ENCODE assay signal across 8 cellular contexts in the genomic region with DNA sequence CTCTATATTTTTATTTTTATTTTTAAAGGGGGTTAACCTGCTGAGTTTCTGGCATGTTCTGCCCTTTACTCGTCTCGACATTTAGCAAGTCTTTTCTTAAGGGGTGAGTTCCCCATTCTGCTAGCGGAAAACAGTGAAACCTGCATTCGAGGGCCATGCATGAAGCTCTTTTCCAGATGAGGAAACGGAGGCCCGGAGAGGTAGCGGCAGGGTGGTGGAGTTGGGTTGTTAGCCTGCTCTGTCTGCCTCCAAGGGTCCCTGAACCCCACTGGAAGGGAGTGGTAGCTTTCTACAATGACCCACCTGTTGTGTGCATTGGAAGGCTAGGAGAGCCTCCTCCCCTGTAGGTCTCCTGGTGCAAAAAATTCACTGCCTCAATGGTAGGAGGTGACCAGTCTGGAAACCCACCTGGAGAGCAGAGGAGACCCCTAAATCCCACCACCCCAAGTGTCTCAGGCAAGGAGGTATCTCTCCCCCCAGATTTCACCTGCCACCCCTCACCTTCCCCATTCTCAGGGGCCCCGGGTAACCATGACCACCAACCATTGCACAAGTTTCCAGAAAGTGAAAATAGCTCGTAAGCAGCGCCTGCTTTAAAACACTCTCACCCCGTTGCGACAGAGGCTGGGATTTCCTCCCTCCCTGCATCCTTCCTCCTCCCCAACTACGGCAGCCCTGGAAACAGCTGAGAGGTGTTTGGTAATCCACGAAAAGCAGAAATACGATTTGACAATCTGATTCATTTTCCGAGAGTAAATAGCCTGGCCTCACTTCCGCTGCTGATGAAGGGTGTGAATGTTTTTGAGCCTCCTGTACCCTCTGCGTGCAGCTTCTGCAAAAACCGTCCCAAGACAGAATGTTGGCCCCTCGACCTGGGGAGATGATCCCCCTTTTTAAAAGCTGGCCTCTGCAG. TPM values are rescaled to one million over a fixed set of nuclear protein-coding genes. Genes with fewer than 3 reads are reported as not detected.
DNase-seq lines count a peak whose midpoint lies in the region; ATAC-seq, FAIRE-seq and TF ChIP-seq lines count a peak whose summit lies in the region.

No MANE protein-coding gene starts in this region.

- H3K4me3 Mint-ChIP-seq in stimulated activated effector memory CD8-positive, alpha-beta T cell treated with anti-CD3 and anti-CD28 coated beads, Interleukin-12 subunit alpha, Interleukin-12 subunit beta, amount 100 ng/mL, for 72 hours: peak overlapping the region; percentile 78

- DNase-seq in GM03348 (ENCODE audit: low spot score) (peak; percentile 64), RWPE1 (ENCODE audit: low spot score) (peak; percentile 55), amygdala (lab: John Stamatoyannopoulos, UW) (peak in 36 of 56 donors; percentile 6 to 73 (median 21)), kidney (peak; percentile 86), COLO829 (ENCODE audit: low spot score) (no peak)
- DNase-seq in stimulated activated effector memory CD8-positive, alpha-beta T cell treated with anti-CD3 and anti-CD28 coated beads, Interleukin-12 subunit alpha, Interleukin-12 subunit beta, amount 100 ng/mL, for 72 hours (ENCODE audit: low spot score in 2 of 2): peak in 1 of 2 donors; percentile 69

- H3K9me3 ChIP-seq in kidney (ENCODE audit: control insufficient read depth in 1 of 2, low read length in 2 of 2): no peaks in the 10 kb centered on the region

- H3K36me3 Mint-ChIP-seq in stimulated activated effector memory CD8-positive, alpha-beta T cell treated with anti-CD3 and anti-CD28 coated beads, Interleukin-12 subunit alpha, Interleukin-12 subunit beta, amount 100 ng/mL, for 72 hours: peaks cover 32% of the 10 kb centered on the region

- H3K27ac ChIP-seq in RWPE1 (peak overlapping the region; percentile 41), kidney (ENCODE audit: low read depth in 2 of 2, low read length in 2 of 2) (peak overlapping the region; percentile 84 to 89)

- H3K4me3 ChIP-seq in kidney (ENCODE audit: low read length in 2 of 2): peak overlapping the region; percentile 68 to 69

- intact Hi-C loops in kidney (cut with DNase I): no loop called here

- H3K4me1 Mint-ChIP-seq in stimulated activated effector memory CD8-positive, alpha-beta T cell treated with anti-CD3 and anti-CD28 coated beads, Interleukin-12 subunit alpha, Interleukin-12 subunit beta, amount 100 ng/mL, for 72 hours: peaks cover 59% of the 10 kb centered on the region

- POLR2A ChIA-PET in RWPE1 (lab: Yijun Ruan, JAX; ENCODE audit: low non-redundant PET): no interaction called here

- H3K9me3 Mint-ChIP-seq in stimulated activated effector memory CD8-positive, alpha-beta T cell treated with anti-CD3 and anti-CD28 coated beads, Interleukin-12 subunit alpha, Interleukin-12 subunit beta, amount 100 ng/mL, for 72 hours: no peaks in the 10 kb centered on the region

- H3K27ac Mint-ChIP-seq in stimulated activated effector memory CD8-positive, alpha-beta T cell treated with anti-CD3 and anti-CD28 coated beads, Interleukin-12 subunit alpha, Interleukin-12 subunit beta, amount 100 ng/mL, for 72 hours: peak overlapping the region; percentile 15

- H3K9ac ChIP-seq in kidney (ENCODE audit: low read length in 2 of 2): peak overlapping the region; percentile 60 to 66

- H3K36me3 ChIP-seq in kidney (ENCODE audit: control insufficient read depth in 1 of 2, insufficient read depth in 2 of 2, low read length in 2 of 2): peaks cover 0 to 4% of the 10 kb centered on the region in 2 donors

- peaks cover 0 to 6% of the 10 kb centered on the region in 2 donors for H3K4me1 ChIP-seq in kidney (ENCODE audit: control insufficient read depth in 1 of 2, insufficient read depth in 1 of 2, low read depth in 1 of 2, low read length in 2 of 2)

- TF ChIP-seq CTCF in RWPE1 (conservative IDR thresholded peaks at IDR 0.05; ENCODE audit: low read depth) (no peak), kidney (IDR thresholded peaks at IDR 0.05; ENCODE audit: borderline replicate concordance, extremely low read depth, insufficient read depth) (no peak)

- ATAC-seq in stimulated activated effector memory CD8-positive, alpha-beta T cell treated with anti-CD3 and anti-CD28 coated beads, Interleukin-12 subunit alpha, Interleukin-12 subunit beta, amount 100 ng/mL, for 72 hours: peak; percentile 6
- ATAC-seq in HG02852 (IDR thresholded peaks at IDR 0.05; ENCODE audit: unreplicated experiment): no peak
- ATAC-seq in HG02678 (IDR thresholded peaks at IDR 0.05; ENCODE audit: unreplicated experiment): no peak

- FAIRE-seq in kidney (lab: Jason Lieb, UNC): no peak

- CTCF ChIA-PET in RWPE1 (lab: Yijun Ruan, JAX): interaction anchor here (0.6 to 0.7 kb wide), 2 partner anchors 9 to 58 kb away, joined by 3 to 4 read pairs; no protein-coding TSS in a partner anchor

RNA-seq across cellular contexts. Expression of a gene that starts 3.5 kb away (rescaled TPM):
- 131 TPM for total RNA-seq in kidney
- 114 TPM for polyA plus RNA-seq in kidney (ENCODE audit: insufficient read depth, low read depth, low replicate concordance)
